In genomic region chr19:45370410-45371204, GRCh38 we compare ENCODE assay signal across 1 cellular context.
TF ChIP-seq lines count a peak whose summit lies in the region.

TSS of gene ERCC2 (minus strand) at chr19:45370573. CDS start at chr19:45370540, 33 bp downstream.

TF ChIP-seq in K562, 482 proteins besides CTCF, POLR2A, EP300 and RAD21 (continued from another document):
- TF ChIP-seq RREB1 (CRISPR knock-in tag; IDR thresholded peaks at IDR 0.05) (no peak), ZNF165 (CRISPR knock-in tag; IDR thresholded peaks at IDR 0.05; ENCODE audit: borderline replicate concordance) (no peak), PBX2 (CRISPR knock-in tag; IDR thresholded peaks at IDR 0.05; ENCODE audit: low read depth) (peak; percentile 100), PBX2 (tag; conservative IDR thresholded peaks at IDR 0.05; ENCODE audit: low read depth) (peak; percentile 100), MBD2 (IDR thresholded peaks at IDR 0.05; ENCODE audit: borderline replicate concordance, low read depth) (peak; percentile 96), PTRF (tag; IDR thresholded peaks at IDR 0.05) (no peak), HEY1 (CRISPR knock-in tag; IDR thresholded peaks at IDR 0.05; ENCODE audit: borderline replicate concordance) (no peak), THRAP3 (IDR thresholded peaks at IDR 0.05; ENCODE audit: borderline replicate concordance) (no peak), TBP (optimal IDR thresholded peaks at IDR 0.05; ENCODE audit: low read depth, low read length) (peak; percentile 43), ZNF184 (CRISPR knock-in tag; IDR thresholded peaks at IDR 0.05) (no peak), PREB (CRISPR knock-in tag; IDR thresholded peaks at IDR 0.05) (no peak), ASH1L (IDR thresholded peaks at IDR 0.05; ENCODE audit: borderline replicate concordance, low read depth, partially characterized antibody) (peak; percentile 94), SMAD3 (CRISPR knock-in tag; conservative IDR thresholded peaks at IDR 0.05) (no peak), ARID2 (IDR thresholded peaks at IDR 0.05) (peak; percentile 32; the same call in 1 of the 2 replicates), MEIS2 (IDR thresholded peaks at IDR 0.05; ENCODE audit: partially characterized antibody) (peak; percentile 88), CHD1 (IDR thresholded peaks at IDR 0.05; ENCODE audit: low read length) (no peak), MCM2 (IDR thresholded peaks at IDR 0.05; ENCODE audit: low read depth) (no peak), RBM25 (IDR thresholded peaks at IDR 0.05; ENCODE audit: low read depth, low read length, severe bottlenecking) (peak; percentile 97), ZBTB8A (IDR thresholded peaks at IDR 0.05; ENCODE audit: partially characterized antibody) (no peak), HLTF (IDR thresholded peaks at IDR 0.05) (peak; percentile 75; the same call in 1 of the 2 replicates), ATF1 (CRISPR knock-in tag; IDR thresholded peaks at IDR 0.05) (no peak), ATF1 (tag; IDR thresholded peaks at IDR 0.05) (peak; percentile 79), BHLHE40 (IDR thresholded peaks at IDR 0.05; ENCODE audit: low read length) (peak; percentile 69), ZNF384 (IDR thresholded peaks at IDR 0.05; ENCODE audit: low read depth, low read length) (peak; percentile 60; the same call in 1 of the 2 replicates), FOXK2 (conservative IDR thresholded peaks at IDR 0.05 in 1 of 2, IDR thresholded peaks at IDR 0.05 in 1 of 2; ENCODE audit: low read depth in 2 of 2) (peak; percentile 98 to 99), ATF3 (IDR thresholded peaks at IDR 0.05) (no peak), ATF3 (CRISPR knock-in tag; conservative IDR thresholded peaks at IDR 0.05) (no peak), ZNF407 (IDR thresholded peaks at IDR 0.05; ENCODE audit: low read depth) (no peak), ZNF408 (CRISPR knock-in tag; IDR thresholded peaks at IDR 0.05; ENCODE audit: low read depth) (no peak), PML (IDR thresholded peaks at IDR 0.05; ENCODE audit: low read length) (peak; percentile 64; the same call in 1 of the 2 replicates), BDP1 (IDR thresholded peaks at IDR 0.05; ENCODE audit: insufficient read depth, insufficient read length) (no peak), EZH2 (IDR thresholded peaks at IDR 0.05; ENCODE audit: borderline replicate concordance, low read depth, low read length) (no peak), TBL1XR1 (IDR thresholded peaks at IDR 0.05; ENCODE audit: low read length in 2 of 2) (no peak), NFE2 (IDR thresholded peaks at IDR 0.05; ENCODE audit: low read depth) (no peak), DPF2 (IDR thresholded peaks at IDR 0.05) (peak; percentile 52; the same call in 1 of the 2 replicates), ESRRA (IDR thresholded peaks at IDR 0.05; ENCODE audit: borderline replicate concordance, low read depth) (0 out of 2 replicates have a peak, but pooled peaks have one; percentile 2), ZZZ3 (IDR thresholded peaks at IDR 0.05) (no peak), ZSCAN29 (IDR thresholded peaks at IDR 0.05) (no peak), ZBTB17 (CRISPR knock-in tag; IDR thresholded peaks at IDR 0.05) (peak; percentile 93), ZNF77 (CRISPR knock-in tag; IDR thresholded peaks at IDR 0.05) (no peak), GTF2B (IDR thresholded peaks at IDR 0.05; ENCODE audit: extremely low read depth, insufficient read length) (no peak), PHF8 (IDR thresholded peaks at IDR 0.05; ENCODE audit: borderline replicate concordance, low read length) (peak; percentile 73), STAT5B (CRISPR knock-in tag; IDR thresholded peaks at IDR 0.05) (no peak), ATF4 (CRISPR knock-in tag; IDR thresholded peaks at IDR 0.05) (no peak)
